ENCODE assay signal across 8 cellular contexts in the genomic region with DNA sequence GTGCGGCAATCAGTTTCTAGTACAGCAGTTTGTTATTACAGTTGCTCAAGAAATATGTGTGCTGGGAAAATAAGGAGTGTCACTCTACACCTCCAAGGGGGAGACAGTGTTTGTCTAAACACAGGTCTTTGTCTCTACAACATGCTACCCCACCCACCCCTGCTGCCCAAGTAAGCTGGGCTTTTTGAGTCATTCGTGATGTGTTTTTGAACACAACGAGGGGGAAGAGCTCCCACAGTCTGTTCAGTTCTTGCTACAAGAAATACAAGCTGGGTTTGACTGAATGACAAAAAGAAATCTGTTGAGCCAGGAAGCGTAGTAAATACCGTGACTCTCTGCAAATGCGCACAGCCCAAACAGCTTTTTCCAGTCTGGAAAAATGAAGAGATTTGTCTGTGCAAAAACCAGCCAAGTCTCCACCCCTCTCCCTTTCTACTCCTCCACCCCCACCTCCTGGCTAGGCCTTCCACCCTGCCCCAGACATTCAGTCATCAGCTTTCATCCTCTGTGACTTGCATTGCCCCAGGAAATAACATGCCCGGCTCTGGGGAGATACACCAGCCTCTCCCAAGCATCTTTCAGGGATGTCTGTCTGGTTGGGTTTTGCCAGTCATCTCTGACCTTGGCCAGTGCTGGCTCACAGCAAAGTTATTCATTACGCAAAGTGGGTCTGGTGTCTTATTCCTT. TPM values are rescaled to one million over a fixed set of nuclear protein-coding genes. Genes with fewer than 3 reads are reported as not detected.
DNase-seq lines count a peak whose midpoint lies in the region; ATAC-seq, FAIRE-seq and TF ChIP-seq lines count a peak whose summit lies in the region.

No MANE protein-coding gene starts in this region.

- TF ChIP-seq CTCF in H1 (IDR thresholded peaks at IDR 0.05; ENCODE audit: control extremely low read depth in 1 of 3, insufficient read depth in 1 of 3, low read depth in 1 of 3, low read length in 3 of 3) (no peak), upper lobe of left lung (IDR thresholded peaks at IDR 0.05) (no peak)
- TF ChIP-seq CTCF in CD8-positive, alpha-beta T cell (IDR thresholded peaks at IDR 0.05), result no peak

- H3K18ac ChIP-seq in H1 (ENCODE audit: extremely low read depth, low read length) (no peak overlapping the region; the same call in 1 of the 2 replicates), mesendoderm (ENCODE audit: low read length) (no peak overlapping the region)

- H3K4me2 ChIP-seq in H1 (ENCODE audit: insufficient read depth in 1 of 2, low read depth in 2 of 2, low read length in 2 of 2) (peak overlapping the region in 1 of 2 experiments; percentile 24; a peak in 2 of 4 replicates), mesendoderm (ENCODE audit: low read length) (no peak overlapping the region)

- H3K9me3 ChIP-seq in H1 (ENCODE audit: insufficient read depth in 2 of 2, low read depth in 1 of 2, low read length in 1 of 2) (0 out of 4 replicates have a peak, but pooled peaks cover under 1 to 2% of the 10 kb centered on the region in 2 experiments), upper lobe of left lung (no peaks in the 10 kb centered on the region)
- H3K9me3 ChIP-seq in CD8-positive, alpha-beta T cell (ENCODE audit: low read length), result no peaks in the 10 kb centered on the region

- no peaks in the 10 kb centered on the region for H3K27me3 Mint-ChIP-seq in CD8-positive, alpha-beta T cell (ENCODE audit: low read depth)

- H3K23ac ChIP-seq in H1 (ENCODE audit: insufficient read length) (no peak overlapping the region), mesendoderm (ENCODE audit: low read length) (no peak overlapping the region)

- TF ChIP-seq POLR2A in H1 (IDR thresholded peaks at IDR 0.05; ENCODE audit: control extremely low read depth in 1 of 2, low read depth in 2 of 2, low read length in 2 of 2), result no peak
- TF ChIP-seq POLR2A in upper lobe of left lung (IDR thresholded peaks at IDR 0.05), result no peak

- H3K14ac ChIP-seq in H1 (ENCODE audit: insufficient read length), result no peak overlapping the region

- no peak overlapping the region for H4K91ac ChIP-seq in H1 (replicated peaks; ENCODE audit: insufficient read length, low read length)

- intact Hi-C loops in CD8-positive, alpha-beta T cell (cut with DNase I, micrococcal nuclease), result no loop called here

- no peaks in the 10 kb centered on the region for H3K9me3 Mint-ChIP-seq in CD8-positive, alpha-beta T cell

- peaks cover 4% of the 10 kb centered on the region for H3K4me1 Mint-ChIP-seq in CD8-positive, alpha-beta T cell (ENCODE audit: low read depth)

- peak; percentile 76 to 92 for ATAC-seq in upper lobe of left lung (ENCODE audit: low FRiP score in 2 of 2)
- no peak for ATAC-seq in HG02870 (IDR thresholded peaks at IDR 0.05; ENCODE audit: unreplicated experiment)
- no peak for ATAC-seq in CD8-positive, alpha-beta T cell
- no peak for ATAC-seq in GM21528 (IDR thresholded peaks at IDR 0.05; ENCODE audit: low FRiP score, unreplicated experiment)

- no peak for FAIRE-seq in H1 (lab: Jason Lieb, UNC)

- 82% methylated on average over 8 of the region's 8 CpGs; no CpG with 5 or more reads in 1 of the 2 experiments for WGBS in H1 (ENCODE audit: extremely low coverage in 1 of 2, insufficient coverage in 1 of 2, insufficient read length in 1 of 2, insufficient replicate concordance in 2 of 2, low coverage in 1 of 2, low lambda C conversion rate in 2 of 2, missing lambda C conversion rate in 1 of 2), 2 experiments
- no CpG with 5 or more reads among the region's 8 CpGs for WGBS in mesendoderm (ENCODE audit: extremely low coverage, insufficient coverage, low lambda C conversion rate)
- WGBS in upper lobe of left lung, 2 donors, result 50 to 56% methylated on average over 8 of the region's 8 CpGs

- no peaks in the 10 kb centered on the region for H3K36me3 Mint-ChIP-seq in CD8-positive, alpha-beta T cell

- H3K27ac Mint-ChIP-seq in CD8-positive, alpha-beta T cell, result no peak overlapping the region

- no peak overlapping the region for H2BK12ac ChIP-seq in H1 (ENCODE audit: low read depth, low read length)

- no peak overlapping the region for H2BK20ac ChIP-seq in H1 (ENCODE audit: low read length)

- no peak for TF ChIP-seq RAD21 in H1 (IDR thresholded peaks at IDR 0.05 in 1 of 2, conservative IDR thresholded peaks at IDR 0.05 in 1 of 2; ENCODE audit: low read depth in 2 of 2, low read length in 2 of 2)

- H3K79me1 ChIP-seq in H1 (ENCODE audit: low read depth, low read length), result peaks cover 5% of the 10 kb centered on the region; the same call in 1 of the 2 replicates
- peaks cover 5% of the 10 kb centered on the region for H3K79me1 ChIP-seq in mesendoderm (ENCODE audit: low read length)

- H4K8ac ChIP-seq in H1 (ENCODE audit: extremely low read depth, insufficient read depth, low read length) (no peak overlapping the region), mesendoderm (ENCODE audit: low read depth, low read length) (no peak overlapping the region)

- H4K20me1 ChIP-seq in H1 (replicated peaks in 1 of 2; ENCODE audit: control insufficient read depth in 1 of 2, insufficient read depth in 2 of 2, low read length in 2 of 2), result no peaks in the 10 kb centered on the region

- H3K36me3 ChIP-seq in H1 (ENCODE audit: control insufficient read depth in 2 of 4, insufficient read depth in 4 of 4, low read length in 3 of 4), result peaks cover 0 to 4% (median under 1%) of the 10 kb centered on the region in 4 experiments; a peak in 3 of 8 replicates
- H3K36me3 ChIP-seq in mesendoderm (ENCODE audit: control insufficient read depth, insufficient read depth, low read length), result no peaks in the 10 kb centered on the region
- H3K36me3 ChIP-seq in upper lobe of left lung, result no peaks in the 10 kb centered on the region
- no peaks in the 10 kb centered on the region for H3K36me3 ChIP-seq in CD8-positive, alpha-beta T cell (ENCODE audit: insufficient read depth, low read length)

- CTCF ChIA-PET in H1 (lab: Charles Lee; ENCODE audit: partially characterized antibody), result interaction anchor here (0.6 to 2.2 kb wide), 4 partner anchors 8 to 92 kb away, joined by 3 to 7 read pairs (median 4); a partner anchor contains a TSS
- CTCF ChIA-PET in CD8-positive, alpha-beta T cell (lab: Charles Lee), result no interaction called here

- H3K23me2 ChIP-seq in H1 (ENCODE audit: low read depth, low read length), result no peaks in the 10 kb centered on the region

- H3K4me3 ChIP-seq in H1 (ENCODE audit: extremely low read depth in 1 of 4, insufficient read depth in 2 of 4, low read depth in 3 of 4, low read length in 4 of 4) (peak overlapping the region in 1 of 4 experiments; percentile 0; a peak in 1 of 8 replicates), mesendoderm (ENCODE audit: low read length) (no peak overlapping the region), upper lobe of left lung (no peak overlapping the region)
- no peak overlapping the region for H3K4me3 ChIP-seq in CD8-positive, alpha-beta T cell (ENCODE audit: low read depth, low read length)

- H3K9ac ChIP-seq in H1 (replicated peaks in 1 of 4; ENCODE audit: extremely low read depth in 1 of 4, low read depth in 3 of 4, low read length in 3 of 4) (no peak overlapping the region; a peak in 1 of 7 replicates), mesendoderm (ENCODE audit: low read length) (no peak overlapping the region)

- H2AFZ ChIP-seq in H1 (ENCODE audit: low read length), result no peak overlapping the region

- no peak overlapping the region for H3K4me3 Mint-ChIP-seq in CD8-positive, alpha-beta T cell

- POLR2A ChIA-PET in H1 (lab: Charles Lee; ENCODE audit: partially characterized antibody), result interaction anchor here (0.7 to 3.1 kb wide), 8 partner anchors 11 to 70 kb away, joined by 3 to 10 read pairs (median 4); no protein-coding TSS in a partner anchor
- POLR2A ChIA-PET in CD8-positive, alpha-beta T cell (lab: Charles Lee), result no interaction called here

- H2BK15ac ChIP-seq in H1 (ENCODE audit: low read length) (0 out of 2 replicates have a peak overlapping the region, but pooled peaks have one; percentile 47), mesendoderm (replicated peaks; ENCODE audit: low read depth) (no peak overlapping the region)

- H2BK5ac ChIP-seq in H1 (ENCODE audit: low read depth, low read length) (peak overlapping the region; percentile 10; the same call in 1 of the 2 replicates), mesendoderm (ENCODE audit: low read length) (no peak overlapping the region)

- peaks cover 0 to 19% of the 10 kb centered on the region in 2 experiments; a peak in 2 of 4 replicates for H3K79me2 ChIP-seq in H1 (ENCODE audit: control insufficient read depth in 1 of 2, insufficient read depth in 2 of 2, low read length in 2 of 2)
- no peaks in the 10 kb centered on the region for H3K79me2 ChIP-seq in mesendoderm (ENCODE audit: control insufficient read depth, insufficient read depth, low read length)

- H3K27me3 ChIP-seq in H1 (replicated peaks in 1 of 4; ENCODE audit: control insufficient read depth in 3 of 4, extremely low read depth in 1 of 4, insufficient read depth in 3 of 4, low read length in 3 of 4), result no peaks in the 10 kb centered on the region
- no peaks in the 10 kb centered on the region for H3K27me3 ChIP-seq in mesendoderm (ENCODE audit: insufficient read depth, low read length, poor library complexity)
- H3K27me3 ChIP-seq in upper lobe of left lung, result no peaks in the 10 kb centered on the region
- no peaks in the 10 kb centered on the region for H3K27me3 ChIP-seq in CD8-positive, alpha-beta T cell (ENCODE audit: insufficient read depth, low read length)

- H2AK5ac ChIP-seq in H1 (ENCODE audit: low read depth, low read length) (no peak overlapping the region), mesendoderm (ENCODE audit: low read length) (no peak overlapping the region)

- no peak overlapping the region for H4K5ac ChIP-seq in H1 (ENCODE audit: insufficient read length, low read depth, low read length)
- no peak overlapping the region for H4K5ac ChIP-seq in mesendoderm (ENCODE audit: low read length)

- H2BK120ac ChIP-seq in H1 (replicated peaks; ENCODE audit: low read depth, low read length) (no peak overlapping the region), mesendoderm (ENCODE audit: low read depth, low read length) (no peak overlapping the region)

- H3K56ac ChIP-seq in H1 (replicated peaks; ENCODE audit: insufficient read length, low read depth, low read length), result no peak overlapping the region
- peak overlapping the region; percentile 39 for H3K56ac ChIP-seq in mesendoderm (ENCODE audit: low read length)

- H3K27ac ChIP-seq in H1 (ENCODE audit: low read depth, low read length) (no peak overlapping the region), mesendoderm (ENCODE audit: low read depth, low read length) (peak overlapping the region; percentile 46), upper lobe of left lung (peak overlapping the region; percentile 49 to 78 (median 66))
- no peak overlapping the region for H3K27ac ChIP-seq in CD8-positive, alpha-beta T cell (ENCODE audit: low read depth, low read length)

- peak; percentile 91 for DNase-seq in M059J (ENCODE audit: low read depth)
- no peak for DNase-seq in H1 (ENCODE audit: low read depth in 1 of 2, low spot score in 2 of 2)
- DNase-seq in mesendoderm, result peak; percentile 65
- DNase-seq in upper lobe of left lung, result no peak
- no peak for DNase-seq in CD8-positive, alpha-beta T cell
- no peak for DNase-seq in DMS153 (lab: John Stamatoyannopoulos, UW)

- H3K4ac ChIP-seq in H1 (replicated peaks; ENCODE audit: insufficient read length, low read depth, low read length), result no peak overlapping the region
- H3K4ac ChIP-seq in mesendoderm (ENCODE audit: low read depth, low read length), result no peak overlapping the region

- H3K4me1 ChIP-seq in H1 (replicated peaks in 1 of 4; ENCODE audit: control insufficient read depth in 3 of 4, insufficient read depth in 4 of 4, low read length in 3 of 4) (peaks cover 7 to 25% (median 19%) of the 10 kb centered on the region in 4 experiments; a peak in 4 of 7 replicates), mesendoderm (ENCODE audit: control insufficient read depth, low read depth, low read length) (peaks cover 13% of the 10 kb centered on the region), upper lobe of left lung (peaks cover 30 to 53% (median 50%) of the 10 kb centered on the region in 4 donors)
- no peaks in the 10 kb centered on the region for H3K4me1 ChIP-seq in CD8-positive, alpha-beta T cell (ENCODE audit: insufficient read depth, low read length)

- no peak for TF ChIP-seq EP300 in H1 (IDR thresholded peaks at IDR 0.05; ENCODE audit: borderline replicate concordance in 1 of 2, low read depth in 2 of 2, low read length in 2 of 2)
- TF ChIP-seq EP300 in upper lobe of left lung (IDR thresholded peaks at IDR 0.05), result no peak

RNA-seq across cellular contexts. Expression of a gene that starts 25.7 kb away (rescaled TPM):
- total RNA-seq in M059J (2014; rRNA removed; shearing (Covaris generic)), result 13.8 and 24.5 TPM in 2 replicates
- total RNA-seq in H1 (2021; fragmentation: NEBNext Ultra II Directional; extraction: Animal tissue kit (Norgen Biotek cat#: 25700)), result 27.5 and 32.4 TPM in 2 replicates
- 5.9 and 9.9 TPM in 2 replicates for polyA plus RNA-seq in H1 (2011; rRNA removed)
- polyA plus RNA-seq in H1 (2011; cell fraction: cytosol; rRNA removed), result 12.8 TPM
- 8.5 TPM for polyA plus RNA-seq in H1 (2011; cell fraction: nucleus; rRNA removed)
- 12.2 to 24.6 TPM (median 15.0 TPM) in 4 replicates for polyA plus RNA-seq in H1 (2012, experiment 1 of 2)
- 1.4 TPM for polyA plus RNA-seq in H1 (2012, experiment 2 of 2)
- polyA plus RNA-seq in H1 (2013, experiment 1 of 2), result 28.1 TPM
- polyA plus RNA-seq in H1 (2013, experiment 2 of 2), result 26.4 TPM
- polyA minus RNA-seq in H1 (2011; rRNA and poly(A)+ RNA removed), result 73.8 and 104 TPM in 2 replicates
- 29.0 TPM for polyA minus RNA-seq in H1 (2011; cell fraction: cytosol; rRNA and poly(A)+ RNA removed)
- polyA minus RNA-seq in H1 (2011; cell fraction: nucleus; rRNA and poly(A)+ RNA removed), result 131 TPM
- 15.7 TPM for polyA plus RNA-seq in mesendoderm (2013, experiment 1 of 2)
- 15.7 TPM for polyA plus RNA-seq in mesendoderm (2013, experiment 2 of 2)
- total RNA-seq in upper lobe of left lung, result 10 to 100 TPM; 55.6 to 98.8 (median 68.3) TPM
- 10 to 100 TPM; 23.2 to 23.5 TPM for total RNA-seq in CD8-positive, alpha-beta T cell

RNA-seq across cellular contexts. Expression of a gene that starts 27.8 kb away (rescaled TPM):
- total RNA-seq in M059J (2014; rRNA removed; shearing (Covaris generic)), result 0.20 and 0.57 TPM in 2 replicates
- total RNA-seq in H1 (2021; fragmentation: NEBNext Ultra II Directional; extraction: Animal tissue kit (Norgen Biotek cat#: 25700)), result 3.8 and 4.5 TPM in 2 replicates
- 5.3 and 5.9 TPM in 2 replicates for polyA plus RNA-seq in H1 (2011; rRNA removed)
- polyA plus RNA-seq in H1 (2011; cell fraction: cytosol; rRNA removed), result 10.1 TPM
- polyA plus RNA-seq in H1 (2011; cell fraction: nucleus; rRNA removed), result 8.1 TPM
- polyA plus RNA-seq in H1 (2012, experiment 1 of 2), result 6.7 to 11.2 TPM (median 9.3 TPM) in 4 replicates
- polyA plus RNA-seq in H1 (2012, experiment 2 of 2), result 6.5 TPM
- polyA plus RNA-seq in H1 (2013, experiment 1 of 2), result 3.1 TPM
- 2.5 TPM for polyA plus RNA-seq in H1 (2013, experiment 2 of 2)
- 9.4 and 12.5 TPM in 2 replicates for polyA minus RNA-seq in H1 (2011; rRNA and poly(A)+ RNA removed)
- 5.3 TPM for polyA minus RNA-seq in H1 (2011; cell fraction: cytosol; rRNA and poly(A)+ RNA removed)
- polyA minus RNA-seq in H1 (2011; cell fraction: nucleus; rRNA and poly(A)+ RNA removed), result 29.4 TPM
- 0.65 TPM for polyA plus RNA-seq in mesendoderm (2013, experiment 1 of 2)
- polyA plus RNA-seq in mesendoderm (2013, experiment 2 of 2), result 0.84 TPM
- 10 to 100 TPM in 4 of 6 donors, 1 to 10 TPM in 2; 1.0 to 55.0 (median 12.4) TPM for total RNA-seq in upper lobe of left lung
- total RNA-seq in CD8-positive, alpha-beta T cell, result not detected

Comparison
In these comparisons a context has a peak if more than half of its experiments do, and no peak if none do; other contexts are left out.
1. DNase-seq: peak in M059J (single experiment) and mesendoderm (single experiment); none in H1 (0 of 2), upper lobe of left lung (0 of 2), CD8-positive, alpha-beta T cell (0 of 7) and DMS153 (single experiment).
2. H3K27ac ChIP-seq: peak in mesendoderm (single experiment) and upper lobe of left lung (4 of 4); none in H1 (single experiment) and CD8-positive, alpha-beta T cell (single experiment).
3. ATAC-seq: peak in upper lobe of left lung (2 of 2); none in HG02870 (single experiment), CD8-positive, alpha-beta T cell (single experiment) and GM21528 (single experiment).